8 cellular contexts compared by ENCODE assay signal in genomic region chr9:2116073-2116472, GRCh38.
DNase-seq lines count a peak whose midpoint lies in the region; ATAC-seq and TF ChIP-seq lines count a peak whose summit lies in the region.

No MANE protein-coding gene starts in this region.

- H3K4me1 ChIP-seq in foreskin keratinocyte, result peaks cover 2% of the 10 kb centered on the region

- peak; percentile 44 for TF ChIP-seq CTCF in GM10266 (IDR thresholded peaks at IDR 0.05; ENCODE audit: control insufficient read depth, insufficient read depth, low read depth, missing control alignments)
- peak; percentile 56 for TF ChIP-seq CTCF in foreskin keratinocyte (conservative IDR thresholded peaks at IDR 0.05)

- ATAC-seq in foreskin keratinocyte, result peak; percentile 77
- ATAC-seq in GM18907 (IDR thresholded peaks at IDR 0.05; ENCODE audit: unreplicated experiment), result no peak
- no peak for ATAC-seq in HG02870 (IDR thresholded peaks at IDR 0.05; ENCODE audit: unreplicated experiment)
- no peak for ATAC-seq in GM21515 (IDR thresholded peaks at IDR 0.05; ENCODE audit: unreplicated experiment)

- no peak overlapping the region for H3K27ac ChIP-seq in foreskin keratinocyte

- H3K27me3 ChIP-seq in foreskin keratinocyte, result no peaks in the 10 kb centered on the region

- peak; percentile 10 for DNase-seq in 8988T
- peak; percentile 6 for DNase-seq in GM10266 (ENCODE audit: extremely low spot score)
- peak; percentile 33 for DNase-seq in RKO (ENCODE audit: low spot score)
- DNase-seq in foreskin keratinocyte, result no peak
- DNase-seq in T1000 (lab: John Stamatoyannopoulos, UW), result no peak

Comparison
In these comparisons a context has a peak if more than half of its experiments do, and no peak if none do; other contexts are left out.
1. DNase-seq: peak in 8988T (single experiment), GM10266 (single experiment) and RKO (single experiment); none in foreskin keratinocyte (0 of 2) and T1000 (single experiment).